Comparison of ENCODE assay signal across 8 cellular contexts in the genomic region with DNA sequence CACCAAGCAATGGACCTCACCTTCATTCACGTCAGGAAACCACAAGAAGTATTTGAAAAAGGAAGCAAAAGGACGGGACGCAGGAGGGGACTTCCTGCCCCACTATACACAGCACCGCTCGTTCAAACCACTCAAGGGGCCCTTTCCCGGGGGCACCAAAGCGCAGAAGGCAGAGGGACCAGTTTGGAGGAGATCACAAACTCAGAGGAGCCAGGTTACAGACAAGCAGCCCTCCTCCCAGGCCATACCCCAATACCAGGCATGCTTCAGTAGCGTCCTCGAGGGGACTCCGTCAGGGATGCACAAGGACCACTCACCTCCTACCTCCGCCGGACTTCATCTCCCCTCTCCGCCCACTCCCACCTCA. TPM values are rescaled to one million over a fixed set of nuclear protein-coding genes. Genes with fewer than 3 reads are reported as not detected.
A peak's percentile ranks its signal among the peaks of the same experiment; 100 is the strongest.
DNase-seq lines count a peak whose midpoint lies in the region; ATAC-seq and TF ChIP-seq lines count a peak whose summit lies in the region.

No MANE protein-coding gene starts in this region.

- no peak overlapping the region for H2BK12ac ChIP-seq in H9 (ENCODE audit: insufficient read length, low read depth, low read length)

- no peak overlapping the region for H4K5ac ChIP-seq in H9 (ENCODE audit: insufficient read length, low read depth, low read length)

- H2BK5ac ChIP-seq in H9 (ENCODE audit: insufficient read length, low read length) = no peak overlapping the region

- H3K36me3 ChIP-seq in PC-9 (ENCODE audit: low read depth) = peaks cover 4% of the 10 kb centered on the region; the same call in 1 of the 2 replicates
- peaks cover 25% of the 10 kb centered on the region for H3K36me3 ChIP-seq in thymus (ENCODE audit: control insufficient read depth, insufficient read depth)

- H2BK15ac ChIP-seq in H9 (ENCODE audit: low read depth, low read length) = no peak overlapping the region

- H3K27me3 Mint-ChIP-seq in H9 (ENCODE audit: low read depth) (no peaks in the 10 kb centered on the region), MCF 10A (ENCODE audit: insufficient read depth, unreplicated experiment) (no peaks in the 10 kb centered on the region)

- H3K23me2 ChIP-seq in H9 (ENCODE audit: insufficient read length, low read depth, low read length, poor library complexity, severe bottlenecking) = peaks cover 17% of the 10 kb centered on the region

- H3F3A ChIP-seq in PC-9 (ENCODE audit: insufficient read depth, low read depth) = peaks cover 32% of the 10 kb centered on the region

- H3K4me1 ChIP-seq in H9 (ENCODE audit: insufficient read depth, low read length) (no peaks in the 10 kb centered on the region), PC-9 (replicated peaks; ENCODE audit: insufficient read depth) (peaks cover 29% of the 10 kb centered on the region), thymus (ENCODE audit: control insufficient read depth, insufficient read depth, low read length) (peaks cover 18% of the 10 kb centered on the region)

- no peak for TF ChIP-seq POLR2A in lower leg skin (IDR thresholded peaks at IDR 0.05)

- H3K27ac ChIP-seq in H9 (ENCODE audit: insufficient read length, low read depth, low read length) (peak overlapping the region; percentile 5), PC-9 (peak overlapping the region; percentile 28; the same call in 1 of the 2 replicates), thymus (ENCODE audit: low read depth) (peak overlapping the region; percentile 86)

- intact Hi-C loops in PC-9 (cut with micrococcal nuclease; ENCODE audit: unreplicated experiment) = loop anchor here (1.0 kb wide), 1 partner anchor 34 kb away; no protein-coding TSS in a partner anchor
- intact Hi-C loops in MCF 10A (cut with micrococcal nuclease) = loop anchor here (2.0 kb wide), 1 partner anchor 29 kb away; a partner anchor contains a TSS
- intact Hi-C loops in lower leg skin (cut with DNase I; ENCODE audit: low total_unique reads) = no loop called here

- H2BK20ac ChIP-seq in H9 (ENCODE audit: low read depth, low read length, poor library complexity, severe bottlenecking) = no peak overlapping the region

- POLR2A ChIA-PET in PC-9 (lab: Charles Lee; ENCODE audit: unreplicated experiment) (interaction anchor here (0.7 kb wide), 1 partner anchor 314 kb away, joined by 3 read pairs; no protein-coding TSS in a partner anchor), MCF 10A (lab: Yijun Ruan, JAX) (interaction anchor here (0.8 to 16.7 kb wide), 16 partner anchors 4 to 345 kb away, joined by 3 to 647 read pairs (median 7); a partner anchor contains a TSS)

- no peak for ATAC-seq in GM18870 (IDR thresholded peaks at IDR 0.05; ENCODE audit: unreplicated experiment)

- H3K27me3 ChIP-seq in H9 (ENCODE audit: insufficient read depth, low read length) (no peaks in the 10 kb centered on the region), PC-9 (ENCODE audit: insufficient read depth, low read depth) (no peaks in the 10 kb centered on the region), thymus (ENCODE audit: control insufficient read depth, insufficient read depth) (no peaks in the 10 kb centered on the region)

- CTCF ChIA-PET in PC-9 (lab: Charles Lee) (interaction anchor here (1.7 kb wide), 1 partner anchor 11 kb away, joined by 4 read pairs; a partner anchor contains a TSS), MCF 10A (lab: Yijun Ruan, JAX) (interaction anchor here (0.6 to 5.6 kb wide), 5 partner anchors 8 to 1878 kb away, joined by 3 to 60 read pairs (median 4); a partner anchor contains a TSS)

- TF ChIP-seq CTCF in GM13977 (IDR thresholded peaks at IDR 0.05; ENCODE audit: extremely low read depth, insufficient read depth, missing control alignments) (no peak), H9 (conservative IDR thresholded peaks at IDR 0.05) (no peak), PC-9 (conservative IDR thresholded peaks at IDR 0.05) (no peak), MCF 10A (IDR thresholded peaks at IDR 0.05; ENCODE audit: unreplicated experiment) (no peak), lower leg skin (IDR thresholded peaks at IDR 0.05) (no peak)

- H3K4me1 Mint-ChIP-seq in H9 (peaks cover 35 to 44% of the 10 kb centered on the region in 2 experiments), MCF 10A (ENCODE audit: insufficient read depth, unreplicated experiment) (peaks cover 54% of the 10 kb centered on the region)

- no peak overlapping the region for H3K4ac ChIP-seq in H9 (ENCODE audit: low read depth, low read length)

- no peak overlapping the region for H4K91ac ChIP-seq in H9 (ENCODE audit: insufficient read length, low read depth, low read length)

- no peak overlapping the region for H2AFZ ChIP-seq in H9 (ENCODE audit: low read length)
- H2AFZ ChIP-seq in PC-9 = peak overlapping the region; percentile 84

- WGBS in H9 (ENCODE audit: extremely low coverage, insufficient read length, low lambda C conversion rate) = no CpG with 5 or more reads among the region's 13 CpGs
- 0 to 1% methylated on average over 13 of the region's 13 CpGs for WGBS in lower leg skin, 2 donors
- under 1% methylated on average over 13 of the region's 13 CpGs for WGBS in thymus

- H4K8ac ChIP-seq in H9 (replicated peaks; ENCODE audit: insufficient read length, low read depth, low read length) = no peak overlapping the region

- peak overlapping the region; percentile 93 for H3K9ac ChIP-seq in H9 (ENCODE audit: extremely low read depth, insufficient read length, low read length)

- H3K79me1 ChIP-seq in H9 (ENCODE audit: insufficient read depth, low read depth, low read length, poor library complexity, severe bottlenecking) = peaks cover 18% of the 10 kb centered on the region

- DNase-seq in GM13977 (ENCODE audit: low spot score) = peak; percentile 69
- peak; percentile 42 for DNase-seq in H9
- DNase-seq in PC-9 = no peak
- DNase-seq in MCF 10A (ENCODE audit: unreplicated experiment) = peak; percentile 17
- no peak for DNase-seq in lower leg skin (ENCODE audit: low spot score in 2 of 2)
- DNase-seq in NCI-H1436 treated with DMSO at 0.1 percent for 48 hours (lab: John Stamatoyannopoulos, UW) = no peak

- H3K18ac ChIP-seq in H9 (ENCODE audit: insufficient read length, low read depth, low read length) = no peak overlapping the region

- H3K36me3 Mint-ChIP-seq in H9 (ENCODE audit: insufficient read depth in 1 of 3, low read depth in 3 of 3) (peaks cover 27 to 48% (median 34%) of the 10 kb centered on the region in 3 experiments), MCF 10A (ENCODE audit: insufficient read depth, unreplicated experiment) (peaks cover 60% of the 10 kb centered on the region)

- H2AK5ac ChIP-seq in H9 (ENCODE audit: insufficient read length, low read length) = no peak overlapping the region

- no peaks in the 10 kb centered on the region for H3K9me3 ChIP-seq in H9 (ENCODE audit: control insufficient read depth, low read depth, low read length)
- H3K9me3 ChIP-seq in PC-9 (ENCODE audit: insufficient read depth, low read depth) = no peaks in the 10 kb centered on the region
- no peaks in the 10 kb centered on the region for H3K9me3 ChIP-seq in thymus (ENCODE audit: control insufficient read depth)

- H3K9me2 ChIP-seq in PC-9 (ENCODE audit: insufficient read depth) = no peaks in the 10 kb centered on the region

- in situ Hi-C loops in GM13977 (cut with MboI; ENCODE audit: low pct_unique_long_range_greater_than_20kb, low sequenced_read_pairs, unreplicated experiment) = no loop called here

- peak overlapping the region; percentile 95 to 99 (median 99) for H3K27ac Mint-ChIP-seq in H9
- H3K27ac Mint-ChIP-seq in MCF 10A (ENCODE audit: low read depth, unreplicated experiment) = peak overlapping the region; percentile 92

- H3K9me3 Mint-ChIP-seq in H9 (no peaks in the 10 kb centered on the region), MCF 10A (ENCODE audit: unreplicated experiment) (no peaks in the 10 kb centered on the region)

- H3K14ac ChIP-seq in H9 (ENCODE audit: insufficient read depth, low read length) = peak overlapping the region; percentile 72

- no peak overlapping the region for H2BK120ac ChIP-seq in H9 (ENCODE audit: low read depth, low read length, poor library complexity, severe bottlenecking)

- H4K20me1 ChIP-seq in H9 (ENCODE audit: control insufficient read depth, insufficient read depth, insufficient read length) (no peaks in the 10 kb centered on the region), PC-9 (ENCODE audit: insufficient read depth) (peaks cover 28% of the 10 kb centered on the region)

- BruUV-seq in PC-9 (replicated peaks; lab: Mats Ljungman, UMichigan) = no TSS peak
- BruUV-seq in MCF 10A (replicated peaks; lab: Mats Ljungman, UMichigan) = no TSS peak

- H3K56ac ChIP-seq in H9 (ENCODE audit: insufficient read length, low read depth, low read length) = no peak overlapping the region

- H3T11ph ChIP-seq in H9 (ENCODE audit: low read length) = no peak overlapping the region

- H3K4me3 ChIP-seq in PC-9 (peak overlapping the region; percentile 67), lower leg skin (ENCODE audit: low read depth, poor library complexity, severe bottlenecking) (peak overlapping the region; percentile 87), thymus (ENCODE audit: low read length) (peak overlapping the region; percentile 88)

- H3K4me3 Mint-ChIP-seq in H9 = peak overlapping the region; percentile 99 to 100
- peak overlapping the region; percentile 96 for H3K4me3 Mint-ChIP-seq in MCF 10A (ENCODE audit: unreplicated experiment)

- H3K79me2 ChIP-seq in H9 (ENCODE audit: insufficient read depth, low read length) (peaks cover 41% of the 10 kb centered on the region), PC-9 (ENCODE audit: low read depth) (peaks cover 71% of the 10 kb centered on the region)

- H3K4me2 ChIP-seq in H9 (ENCODE audit: insufficient read depth, insufficient read length, low read length) (peak overlapping the region; percentile 98), PC-9 (peak overlapping the region; percentile 87)

- H3K23ac ChIP-seq in H9 (ENCODE audit: insufficient read length, low read depth, low read length) = no peak overlapping the region

RNA-seq across cellular contexts. Expression of a gene that starts 0.7 kb away (rescaled TPM):
- 44.7 and 45.7 TPM in 2 replicates for total RNA-seq in H9 (2021)
- total RNA-seq in PC-9 (2021) = 44.5 and 63.6 TPM in 2 replicates
- total RNA-seq in MCF 10A (2022) = 47.0 and 55.1 TPM in 2 replicates
- total RNA-seq in lower leg skin = 10 to 100 TPM; 14.3 to 28.1 (median 21.1) TPM
- 70.5 TPM for polyA plus RNA-seq in thymus

RNA-seq across cellular contexts. Expression of a gene that starts 5.6 kb away (rescaled TPM):
- total RNA-seq in H9 (2021) = 161 and 170 TPM in 2 replicates
- 141 and 164 TPM in 2 replicates for total RNA-seq in PC-9 (2021)
- total RNA-seq in MCF 10A (2022) = 124 and 159 TPM in 2 replicates
- 100 to 1,000 TPM in 2 of 4 donors, 10 to 100 TPM in 2; 88.6 to 105 (median 98.8) TPM for total RNA-seq in lower leg skin
- polyA plus RNA-seq in thymus = 44.9 TPM

RNA-seq across cellular contexts. Expression of a gene that starts 10.0 kb away (rescaled TPM):
- total RNA-seq in H9 (2021) = 27.6 and 27.7 TPM in 2 replicates
- 23.4 and 25.9 TPM in 2 replicates for total RNA-seq in PC-9 (2021)
- 14.7 and 17.6 TPM in 2 replicates for total RNA-seq in MCF 10A (2022)
- total RNA-seq in lower leg skin = 10 to 100 TPM; 18.7 to 25.5 (median 22.9) TPM
- polyA plus RNA-seq in thymus = 17.7 TPM

RNA-seq across cellular contexts. Expression of a gene that starts 11.2 kb away (rescaled TPM):
- 82.8 and 84.6 TPM in 2 replicates for total RNA-seq in H9 (2021)
- 41.3 and 52.7 TPM in 2 replicates for total RNA-seq in PC-9 (2021)
- total RNA-seq in MCF 10A (2022) = 59.6 and 79.1 TPM in 2 replicates
- total RNA-seq in lower leg skin = 10 to 100 TPM; 18.4 to 31.1 (median 20.5) TPM
- 76.0 TPM for polyA plus RNA-seq in thymus

RNA-seq across cellular contexts. Expression of a gene that starts 19.7 kb away (rescaled TPM):
- total RNA-seq in H9 (2021) (85.0 and 85.4 TPM in 2 replicates), PC-9 (2021) (106 and 108 TPM in 2 replicates), MCF 10A (2022) (194 and 224 TPM in 2 replicates), lower leg skin (100 to 1,000 TPM; 179 to 218 (median 201) TPM)
- polyA plus RNA-seq in thymus = 180 TPM

Comparison
In these comparisons a context has a peak if more than half of its experiments do, and no peak if none do; other contexts are left out.
1. DNase-seq: peak in GM13977 (single experiment), H9 (single experiment) and MCF 10A (single experiment); none in PC-9 (0 of 2), lower leg skin (0 of 2) and NCI-H1436 treated with DMSO at 0.1 percent for 48 hours (single experiment).
2. H3K27ac ChIP-seq: peak in every context shown above with its lines; median percentile 86 in thymus; 28 in PC-9; 5 in H9.
3. Peak in every context shown above with its lines, with median percentiles within 50 percentile points of each other: H3K4me3 ChIP-seq.